Comparison of ENCODE assay signal across 6 cellular contexts in genomic region chr6:125175459-125175858, GRCh38.
"Had no signal": no experiment of that assay in that cellular context is flagged by ENCODE, and none has a peak within 500 bp of the region (broad histone marks: within the 10 kb centered on the region; RNA-seq: fewer than 3 reads in every experiment).

No MANE protein-coding gene starts in this region.

- DNase-seq: H9, HCEC 1CT, HFFc6, IMR-90 had no signal

- H3K4me2 ChIP-seq: GM23338 had no signal

- H2AFZ ChIP-seq: GM23338 had no signal

- H3K9me3 Mint-ChIP-seq: GM23338, H9, HFFc6 had no signal

- H3K4me3 Mint-ChIP-seq: GM23338, H9, HFFc6 had no signal

- H3K4me3 ChIP-seq: GM23338, K562 had no signal

- ATAC-seq: GM23338 had no signal

- H3K27ac Mint-ChIP-seq: GM23338, H9, HFFc6 had no signal
